In genomic region chr22:42072606-42073330, GRCh38 we compare ENCODE assay signal across 13 cellular contexts. TPM values are rescaled to one million over a fixed set of nuclear protein-coding genes. Genes with fewer than 3 reads are reported as not detected.
A peak's percentile ranks its signal among the peaks of the same experiment; 100 is the strongest.
DNase-seq lines count a peak whose midpoint lies in the region; ATAC-seq and TF ChIP-seq lines count a peak whose summit lies in the region.
"Had no signal": no experiment of that assay in that cellular context is flagged by ENCODE, and none has a peak within 500 bp of the region (broad histone marks: within the 10 kb centered on the region; RNA-seq: fewer than 3 reads in every experiment).

No MANE protein-coding gene starts in this region.

- no peaks in the 10 kb centered on the region for H3K9me3 Mint-ChIP-seq in Calu3 (ENCODE audit: low read depth, unreplicated experiment)
- H3K9me3 Mint-ChIP-seq in activated naive CD8-positive, alpha-beta T cell treated with anti-CD3 and anti-CD28 coated beads, Interleukin-2, amount 10 ng/mL, durations not matched to agents 7 days and 5 days, result no peaks in the 10 kb centered on the region
- H3K9me3 Mint-ChIP-seq in naive thymus-derived CD8-positive, alpha-beta T cell, result no peaks in the 10 kb centered on the region

- H3K36me3 Mint-ChIP-seq in Calu3 (ENCODE audit: insufficient read depth, unreplicated experiment), result peaks cover 17% of the 10 kb centered on the region
- peaks cover 9% of the 10 kb centered on the region for H3K36me3 Mint-ChIP-seq in activated naive CD8-positive, alpha-beta T cell treated with anti-CD3 and anti-CD28 coated beads, Interleukin-2, amount 10 ng/mL, durations not matched to agents 7 days and 5 days
- peaks cover 0 to 2% (median 0%) of the 10 kb centered on the region in 3 donors for H3K36me3 Mint-ChIP-seq in naive thymus-derived CD8-positive, alpha-beta T cell

- peaks cover 23% of the 10 kb centered on the region for H3K4me1 ChIP-seq in mucosa of descending colon (ENCODE audit: low read depth)
- H3K4me1 ChIP-seq: foreskin keratinocyte had no signal

- intact Hi-C loops in Calu3 (cut with micrococcal nuclease; ENCODE audit: unreplicated experiment), result loop anchor here (5.0 kb wide), 2 partner anchors 105 to 125 kb away; partner anchors contain the start of genes CENPM and SEPTIN3
- intact Hi-C loops in mucosa of descending colon (cut with DNase I, micrococcal nuclease), result no loop called here

- H3K36me3 ChIP-seq in mucosa of descending colon (ENCODE audit: low read depth), result peaks cover 3% of the 10 kb centered on the region
- H3K36me3 ChIP-seq: prostate gland had no signal

- DNase-seq in Calu3, result no peak
- peak; percentile 14 for DNase-seq in HT-29 (ENCODE audit: low spot score)
- DNase-seq in activated naive CD8-positive, alpha-beta T cell treated with anti-CD3 and anti-CD28 coated beads, Interleukin-2, amount 10 ng/mL, durations not matched to agents 7 days and 5 days, result no peak
- no peak for DNase-seq in naive thymus-derived CD8-positive, alpha-beta T cell
- DNase-seq in NCI-H774 (lab: John Stamatoyannopoulos, UW), result no peak
- DNase-seq in ecto neural progenitor cell (ENCODE audit: low spot score), result no peak
- no peak for DNase-seq in mucosa of descending colon
- DNase-seq: central memory CD4-positive, alpha-beta T cell; DND-41; foreskin keratinocyte; left colon; tibial artery had no signal

- no peak overlapping the region for H3K4me3 Mint-ChIP-seq in Calu3 (ENCODE audit: low read depth, unreplicated experiment)
- peak overlapping the region; percentile 64 for H3K4me3 Mint-ChIP-seq in activated naive CD8-positive, alpha-beta T cell treated with anti-CD3 and anti-CD28 coated beads, Interleukin-2, amount 10 ng/mL, durations not matched to agents 7 days and 5 days
- H3K4me3 Mint-ChIP-seq in naive thymus-derived CD8-positive, alpha-beta T cell, result peak overlapping the region; percentile 33 to 97 (median 69)

- CTCF ChIA-PET in Calu3 (lab: Charles Lee), result no interaction called here

- no peak overlapping the region for H3K4me3 ChIP-seq in mucosa of descending colon

- H3K4me1 Mint-ChIP-seq in Calu3 (ENCODE audit: low read depth, unreplicated experiment), result no peaks in the 10 kb centered on the region
- H3K4me1 Mint-ChIP-seq in activated naive CD8-positive, alpha-beta T cell treated with anti-CD3 and anti-CD28 coated beads, Interleukin-2, amount 10 ng/mL, durations not matched to agents 7 days and 5 days, result peaks cover 20% of the 10 kb centered on the region
- H3K4me1 Mint-ChIP-seq in naive thymus-derived CD8-positive, alpha-beta T cell, result peaks cover 15 to 55% (median 38%) of the 10 kb centered on the region in 4 donors

- BruUV-seq in Calu3 (replicated peaks; lab: Mats Ljungman, UMichigan), result no TSS peak

- no peaks in the 10 kb centered on the region for H3K9me3 ChIP-seq in mucosa of descending colon
- H3K9me3 ChIP-seq: prostate gland, tibial artery had no signal

- ATAC-seq in activated naive CD8-positive, alpha-beta T cell treated with anti-CD3 and anti-CD28 coated beads, Interleukin-2, amount 10 ng/mL, durations not matched to agents 7 days and 5 days (ENCODE audit: low read depth), result no peak
- ATAC-seq in naive thymus-derived CD8-positive, alpha-beta T cell, result no peak
- ATAC-seq in mucosa of descending colon, result no peak
- ATAC-seq: foreskin keratinocyte, left colon had no signal

- POLR2A ChIA-PET in activated naive CD8-positive, alpha-beta T cell treated with anti-CD3 and anti-CD28 coated beads, Interleukin-2, amount 10 ng/mL, durations not matched to agents 7 days and 5 days (lab: Charles Lee), result interaction anchor here (1.2 kb wide), 1 partner anchor 18 kb away, joined by 5 read pairs; the partner anchor contains the start of gene NDUFA6
- POLR2A ChIA-PET in naive thymus-derived CD8-positive, alpha-beta T cell (lab: Charles Lee), result interaction anchor here (2.2 kb wide), 1 partner anchor 18 kb away, joined by 9 read pairs; the partner anchor contains the start of gene NDUFA6

- no peak for TF ChIP-seq CTCF in Calu3 (IDR thresholded peaks at IDR 0.05; ENCODE audit: unreplicated experiment)
- TF ChIP-seq CTCF in mucosa of descending colon (IDR thresholded peaks at IDR 0.05), result no peak

- H3K27me3 Mint-ChIP-seq in Calu3 (ENCODE audit: unreplicated experiment), result no peaks in the 10 kb centered on the region
- no peaks in the 10 kb centered on the region for H3K27me3 Mint-ChIP-seq in activated naive CD8-positive, alpha-beta T cell treated with anti-CD3 and anti-CD28 coated beads, Interleukin-2, amount 10 ng/mL, durations not matched to agents 7 days and 5 days
- no peaks in the 10 kb centered on the region for H3K27me3 Mint-ChIP-seq in naive thymus-derived CD8-positive, alpha-beta T cell

- H3K27ac Mint-ChIP-seq in Calu3 (ENCODE audit: unreplicated experiment), result peak overlapping the region; percentile 1
- H3K27ac Mint-ChIP-seq in activated naive CD8-positive, alpha-beta T cell treated with anti-CD3 and anti-CD28 coated beads, Interleukin-2, amount 10 ng/mL, durations not matched to agents 7 days and 5 days, result peak overlapping the region; percentile 19
- H3K27ac Mint-ChIP-seq in naive thymus-derived CD8-positive, alpha-beta T cell, result peak overlapping the region in 7 of 10 donors; percentile 5 to 83 (median 67)

RNA-seq across cellular contexts. Expression of gene PHETA2, which starts 1.3 kb away (rescaled TPM):
- 1.3 and 1.5 TPM in 2 replicates for total RNA-seq in Calu3 (2022)
- total RNA-seq in HT-29 (2014; rRNA removed; shearing (Covaris generic)), result 5.1 and 6.5 TPM in 2 replicates
- total RNA-seq in activated naive CD8-positive, alpha-beta T cell treated with anti-CD3 and anti-CD28 coated beads, Interleukin-2, amount 10 ng/mL, durations not matched to agents 7 days and 5 days, result 1 to 10 TPM; 2.8 to 3.3 TPM
- 1 to 10 TPM in 1 of 2 experiments, under 1 TPM in 1; 0.74 to 1.6 TPM for total RNA-seq in naive thymus-derived CD8-positive, alpha-beta T cell
- under 1 TPM; 0.08 to 0.17 (median 0.13) TPM for polyA plus RNA-seq in naive thymus-derived CD8-positive, alpha-beta T cell
- 10 to 100 TPM; 13.0 to 15.7 (median 13.5) TPM for total RNA-seq in mucosa of descending colon

RNA-seq across cellular contexts. Expression of gene NAGA, which starts 2.2 kb away (rescaled TPM):
- total RNA-seq in Calu3 (2022) (24.3 and 27.2 TPM in 2 replicates), mucosa of descending colon (10 to 100 TPM; 24.3 to 35.8 (median 35.4) TPM)
- 20.8 and 26.8 TPM in 2 replicates for total RNA-seq in HT-29 (2014; rRNA removed; shearing (Covaris generic))
- total RNA-seq in activated naive CD8-positive, alpha-beta T cell treated with anti-CD3 and anti-CD28 coated beads, Interleukin-2, amount 10 ng/mL, durations not matched to agents 7 days and 5 days, result 10 to 100 TPM; 15.9 to 18.4 TPM
- 1 to 10 TPM; 7.8 to 9.1 TPM for total RNA-seq in naive thymus-derived CD8-positive, alpha-beta T cell
- polyA plus RNA-seq in naive thymus-derived CD8-positive, alpha-beta T cell, result 10 to 100 TPM in 2 of 3 donors, 1 to 10 TPM in 1; 8.2 to 11.2 (median 10.2) TPM

RNA-seq across cellular contexts. Expression of gene SMDT1, which starts 6.7 kb away (rescaled TPM):
- total RNA-seq in Calu3 (2022), result 60.8 and 65.5 TPM in 2 replicates
- 18.9 and 25.5 TPM in 2 replicates for total RNA-seq in HT-29 (2014; rRNA removed; shearing (Covaris generic))
- 10 to 100 TPM; 82.1 to 84.9 TPM for total RNA-seq in activated naive CD8-positive, alpha-beta T cell treated with anti-CD3 and anti-CD28 coated beads, Interleukin-2, amount 10 ng/mL, durations not matched to agents 7 days and 5 days
- 10 to 100 TPM; 86.6 to 99.9 TPM for total RNA-seq in naive thymus-derived CD8-positive, alpha-beta T cell
- polyA plus RNA-seq in naive thymus-derived CD8-positive, alpha-beta T cell, result 100 to 1,000 TPM; 152 to 294 (median 179) TPM
- total RNA-seq in mucosa of descending colon, result 100 to 1,000 TPM in 2 of 3 donors, 10 to 100 TPM in 1; 79.7 to 118 (median 102) TPM

RNA-seq across cellular contexts. Expression of gene NDUFA6, which starts 17.8 kb away (rescaled TPM):
- total RNA-seq in Calu3 (2022), result 61.6 and 68.0 TPM in 2 replicates
- 49.0 and 57.6 TPM in 2 replicates for total RNA-seq in HT-29 (2014; rRNA removed; shearing (Covaris generic))
- 10 to 100 TPM; 69.0 to 73.5 TPM for total RNA-seq in activated naive CD8-positive, alpha-beta T cell treated with anti-CD3 and anti-CD28 coated beads, Interleukin-2, amount 10 ng/mL, durations not matched to agents 7 days and 5 days
- total RNA-seq in naive thymus-derived CD8-positive, alpha-beta T cell, result 10 to 100 TPM; 41.0 to 41.1 TPM
- 100 to 1,000 TPM; 106 to 137 (median 115) TPM for polyA plus RNA-seq in naive thymus-derived CD8-positive, alpha-beta T cell
- 100 to 1,000 TPM in 2 of 3 donors, 10 to 100 TPM in 1; 85.3 to 106 (median 105) TPM for total RNA-seq in mucosa of descending colon

RNA-seq across cellular contexts. Expression of gene CYP2D6, which starts 57.8 kb away (rescaled TPM):
- total RNA-seq in Calu3 (2022), result 9.3 and 10.7 TPM in 2 replicates
- 2.6 and 2.8 TPM in 2 replicates for total RNA-seq in HT-29 (2014; rRNA removed; shearing (Covaris generic))
- 1 to 10 TPM; 3.7 to 4.4 TPM for total RNA-seq in activated naive CD8-positive, alpha-beta T cell treated with anti-CD3 and anti-CD28 coated beads, Interleukin-2, amount 10 ng/mL, durations not matched to agents 7 days and 5 days
- 1 to 10 TPM; 9.2 to 9.6 TPM for total RNA-seq in naive thymus-derived CD8-positive, alpha-beta T cell
- polyA plus RNA-seq in naive thymus-derived CD8-positive, alpha-beta T cell, result under 1 TPM in 1 of 3 donors, not detected in 2; 0.12 TPM
- total RNA-seq in mucosa of descending colon, result 10 to 100 TPM in 1 of 3 donors, 1 to 10 TPM in 2; 3.8 to 10.0 (median 4.7) TPM

Comparison
In these comparisons a context has a peak if more than half of its experiments do, and no peak if none do; other contexts are left out.
1. H3K27ac Mint-ChIP-seq: peak in every context shown above with its lines; median percentile 67 in naive thymus-derived CD8-positive, alpha-beta T cell; 19 in activated naive CD8-positive, alpha-beta T cell treated with anti-CD3 and anti-CD28 coated beads, Interleukin-2, amount 10 ng/mL, durations not matched to agents 7 days and 5 days; 1 in Calu3.